8 cellular contexts compared by ENCODE assay signal in the genomic region with DNA sequence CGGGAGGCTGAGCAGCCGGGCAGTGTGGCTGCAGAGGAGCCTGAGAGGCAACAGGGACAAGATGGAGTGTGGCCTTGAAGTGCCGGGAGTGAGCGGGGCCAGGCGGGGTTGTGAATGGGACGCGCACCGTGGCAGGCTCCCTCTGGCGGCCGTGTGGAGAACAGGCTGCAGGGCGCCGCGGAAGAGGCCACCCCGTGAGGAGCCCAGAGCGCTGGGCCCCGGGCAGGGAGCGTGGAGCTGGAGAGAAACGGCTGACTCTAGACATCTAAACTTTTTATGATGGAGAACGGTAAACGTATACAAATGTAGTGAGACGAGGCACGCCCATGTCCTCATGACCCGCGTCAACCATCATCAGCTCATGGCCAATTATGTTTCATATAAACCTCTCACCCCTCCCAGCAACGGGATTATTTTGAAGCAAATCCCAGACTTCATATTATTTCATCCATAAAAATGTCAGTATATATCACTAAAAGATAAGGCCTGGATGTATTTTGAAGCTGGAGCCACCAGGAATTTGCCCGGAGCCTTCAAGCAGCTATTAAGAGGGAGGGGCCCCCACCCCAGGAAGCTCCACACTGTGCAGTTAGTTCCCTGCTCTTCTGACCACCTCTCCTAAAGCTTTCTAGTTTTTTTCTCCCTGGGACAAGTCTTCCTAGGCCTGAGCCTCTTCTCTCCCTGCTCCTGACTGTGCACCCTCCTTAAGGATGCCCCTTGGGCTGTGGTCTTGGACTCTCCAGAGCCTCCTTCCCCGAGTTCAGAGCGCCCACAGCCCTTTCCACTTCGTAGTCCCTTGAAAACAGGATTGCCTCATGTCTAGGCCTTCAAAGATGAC.
DNase-seq lines count a peak whose midpoint lies in the region; ATAC-seq and TF ChIP-seq lines count a peak whose summit lies in the region.

No MANE protein-coding gene starts in this region.

- no peaks in the 10 kb centered on the region for H4K20me1 ChIP-seq in MM.1S (ENCODE audit: insufficient read depth, low read length)

- no peaks in the 10 kb centered on the region for H3K36me3 ChIP-seq in MM.1S (replicated peaks; ENCODE audit: insufficient read depth, low read length)
- H3K36me3 ChIP-seq in transverse colon = no peaks in the 10 kb centered on the region

- H3K4me3 ChIP-seq in MM.1S (ENCODE audit: low read length) = no peak overlapping the region; the same call in 1 of the 2 replicates
- H3K4me3 ChIP-seq in transverse colon = no peak overlapping the region

- H3K27me3 Mint-ChIP-seq in activated naive CD4-positive, alpha-beta T cell treated with anti-CD3 and anti-CD28 coated beads, Interleukin-2, amount 10 ng/mL, durations not matched to agents 7 days and 5 days = peaks cover 61% of the 10 kb centered on the region

- TF ChIP-seq CTCF in MM.1S (IDR thresholded peaks at IDR 0.05; ENCODE audit: low read length) = peak; percentile 92
- peak; percentile 96 to 98 (median 97) for TF ChIP-seq CTCF in transverse colon (IDR thresholded peaks at IDR 0.05)

- peaks cover 7% of the 10 kb centered on the region for H3K4me1 Mint-ChIP-seq in activated naive CD4-positive, alpha-beta T cell treated with anti-CD3 and anti-CD28 coated beads, Interleukin-2, amount 10 ng/mL, durations not matched to agents 7 days and 5 days

- no peak for TF ChIP-seq EP300 in transverse colon (IDR thresholded peaks at IDR 0.05; ENCODE audit: low read depth)

- DNase-seq in AG08395 (ENCODE audit: low spot score) (peak; percentile 92), GM19238 (ENCODE audit: insufficient read length, low spot score) (peak; percentile 85), MM.1S (peak; percentile 66), Right ventricle myocardium inferior (ENCODE audit: missing footprints) (peak; percentile 93), posterior cingulate gyrus (peak in 9 of 10 donors; percentile 46 to 93 (median 68)), transverse colon (peak; percentile 86)
- peak; percentile 83 for DNase-seq in activated naive CD4-positive, alpha-beta T cell treated with anti-CD3 and anti-CD28 coated beads, Interleukin-2, amount 10 ng/mL, durations not matched to agents 7 days and 5 days

- no peaks in the 10 kb centered on the region for H3K9me3 Mint-ChIP-seq in activated naive CD4-positive, alpha-beta T cell treated with anti-CD3 and anti-CD28 coated beads, Interleukin-2, amount 10 ng/mL, durations not matched to agents 7 days and 5 days

- H3K27ac ChIP-seq in MM.1S (ENCODE audit: low read length) = no peak overlapping the region
- peak overlapping the region in 3 of 4 donors; percentile 39 to 55 (median 49) for H3K27ac ChIP-seq in transverse colon

- H3K79me2 ChIP-seq in MM.1S (ENCODE audit: low read length) = no peaks in the 10 kb centered on the region

- no peak overlapping the region for H3K27ac Mint-ChIP-seq in activated naive CD4-positive, alpha-beta T cell treated with anti-CD3 and anti-CD28 coated beads, Interleukin-2, amount 10 ng/mL, durations not matched to agents 7 days and 5 days

- CTCF ChIA-PET in activated naive CD4-positive, alpha-beta T cell treated with anti-CD3 and anti-CD28 coated beads, Interleukin-2, amount 10 ng/mL, durations not matched to agents 7 days and 5 days (lab: Charles Lee) = interaction anchor here (0.7 to 3.4 kb wide), 34 partner anchors 8 to 392 kb away, joined by 3 to 92 read pairs (median 5); partner anchors contain the start of gene SNAPC5

- ATAC-seq in SK-N-SH treated with all-trans-retinoic acid at 6 μM for 48 hours = peak; percentile 87
- ATAC-seq in Right ventricle myocardium inferior = peak; percentile 89

- H2AFZ ChIP-seq in MM.1S (ENCODE audit: low read length) = peak overlapping the region; percentile 89

- H3K36me3 Mint-ChIP-seq in activated naive CD4-positive, alpha-beta T cell treated with anti-CD3 and anti-CD28 coated beads, Interleukin-2, amount 10 ng/mL, durations not matched to agents 7 days and 5 days = no peaks in the 10 kb centered on the region

- no peak overlapping the region for H3K4me3 Mint-ChIP-seq in activated naive CD4-positive, alpha-beta T cell treated with anti-CD3 and anti-CD28 coated beads, Interleukin-2, amount 10 ng/mL, durations not matched to agents 7 days and 5 days

- WGBS in transverse colon (ENCODE audit: low coverage in 1 of 2), 2 donors = 7 to 12% methylated on average over 7 to 28 of the region's 29 CpGs

- no peak overlapping the region for H3K9ac ChIP-seq in MM.1S (ENCODE audit: low read length)

- peak overlapping the region; percentile 71 for H3K4me2 ChIP-seq in MM.1S (ENCODE audit: low read depth, low read length)

- intact Hi-C loops in Right ventricle myocardium inferior (cut with DNase I) (loop anchor here (1.0 to 2.0 kb wide), 4 partner anchors 77 to 248 kb away; partner anchors contain the start of gene SMAD6), posterior cingulate gyrus (cut with DNase I) (loop anchor here (2.0 to 5.0 kb wide), 2 partner anchors 233 to 249 kb away; no protein-coding TSS in a partner anchor), transverse colon (cut with DNase I; ENCODE audit: low total_unique reads) (loop anchor here (5.0 kb wide), 3 partner anchors 74 to 249 kb away; partner anchors contain the start of gene SMAD6)

- no peak for TF ChIP-seq POLR2A in transverse colon (IDR thresholded peaks at IDR 0.05)

- H3K4me1 ChIP-seq in MM.1S (ENCODE audit: low read length) (0 out of 2 replicates have a peak, but pooled peaks cover 3% of the 10 kb centered on the region), transverse colon (peaks cover 7 to 22% (median 12%) of the 10 kb centered on the region in 4 donors)

- H3K9me3 ChIP-seq in MM.1S (replicated peaks; ENCODE audit: insufficient read depth, low read length) (no peaks in the 10 kb centered on the region), transverse colon (no peaks in the 10 kb centered on the region)

- no peaks in the 10 kb centered on the region for H3K9me2 ChIP-seq in MM.1S (replicated peaks; ENCODE audit: insufficient read depth, low read length)

- in situ Hi-C loops in transverse colon (cut with MboI; ENCODE audit: low pct_ligation_motif_present in 1 of 4, low pct_unique_long_range_greater_than_20kb in 1 of 4, low sequenced_read_pairs in 3 of 4) = loop anchor here in 2 of 4 donors (10.0 kb wide), 2 partner anchors 247 to 257 kb away; no protein-coding TSS in a partner anchor

- H3K27me3 ChIP-seq in MM.1S (replicated peaks; ENCODE audit: insufficient read depth, low read length) = peaks cover 13% of the 10 kb centered on the region; the same call in 1 of the 2 replicates
- H3K27me3 ChIP-seq in transverse colon = no peaks in the 10 kb centered on the region

- no peaks in the 10 kb centered on the region for H3F3A ChIP-seq in MM.1S (ENCODE audit: insufficient read depth, low read length)

TF ChIP-seq in SK-N-SH treated with all-trans-retinoic acid at 6 μM for 48 hours, 23 proteins besides CTCF, POLR2A, EP300 and RAD21:
- peak; percentile 84 for TF ChIP-seq ZFP3 (CRISPR knock-in tag; IDR thresholded peaks at IDR 0.05)
- TF ChIP-seq ESRRG (CRISPR knock-in tag; IDR thresholded peaks at IDR 0.05) = no peak
TF ChIP-seq in SK-N-SH treated with all-trans-retinoic acid at 6 μM for 48 hours: peak in this region for 1.
